ENCODE assay signal across 1 cellular context in genomic region chr3:42739401-42740158, GRCh38.
TF ChIP-seq lines count a peak whose summit lies in the region.

No MANE protein-coding gene starts in this region.

TF ChIP-seq in H1, 55 proteins besides CTCF, POLR2A, EP300 and RAD21:
- TF ChIP-seq BRCA1 (IDR thresholded peaks at IDR 0.05; ENCODE audit: low read depth, low read length) (no peak), CBX8 (IDR thresholded peaks at IDR 0.05; ENCODE audit: borderline replicate concordance, low read depth, low read length) (no peak), HDAC2 (IDR thresholded peaks at IDR 0.05; ENCODE audit: borderline replicate concordance in 1 of 2, low read depth in 2 of 2, low read length in 2 of 2) (no peak), MAFK (IDR thresholded peaks at IDR 0.05; ENCODE audit: low read depth, low read length) (no peak), SP1 (IDR thresholded peaks at IDR 0.05; ENCODE audit: low read depth, low read length) (no peak), ATF3 (IDR thresholded peaks at IDR 0.05; ENCODE audit: insufficient read depth, low read depth, low read length) (no peak), TBP (IDR thresholded peaks at IDR 0.05; ENCODE audit: low read depth, low read length) (no peak), GTF2F1 (IDR thresholded peaks at IDR 0.05; ENCODE audit: borderline replicate concordance, low read depth, low read length) (no peak), ZNF274 (IDR thresholded peaks at IDR 0.05; ENCODE audit: borderline replicate concordance, extremely low read depth, low read length) (no peak), CEBPB (IDR thresholded peaks at IDR 0.05; ENCODE audit: low read depth, low read length) (no peak), RXRA (IDR thresholded peaks at IDR 0.05; ENCODE audit: insufficient read depth, low read depth, low read length) (no peak), CBX5 (IDR thresholded peaks at IDR 0.05; ENCODE audit: low read depth, low read length) (no peak), CHD7 (IDR thresholded peaks at IDR 0.05; ENCODE audit: insufficient replicate concordance, low read length) (no peak), KDM5A (IDR thresholded peaks at IDR 0.05; ENCODE audit: low read length) (no peak), POU5F1 (IDR thresholded peaks at IDR 0.05; ENCODE audit: low read depth, low read length) (no peak), SUZ12 (IDR thresholded peaks at IDR 0.05; ENCODE audit: low read length) (no peak), FOSL1 (IDR thresholded peaks at IDR 0.05; ENCODE audit: insufficient read depth, low read depth, low read length) (no peak), RNF2 (IDR thresholded peaks at IDR 0.05; ENCODE audit: borderline replicate concordance, low read depth, low read length, missing control alignments, poor library complexity, severe bottlenecking) (no peak), CTBP2 (IDR thresholded peaks at IDR 0.05; ENCODE audit: borderline replicate concordance, insufficient read depth, insufficient read length, low read length) (no peak), EZH2 (IDR thresholded peaks at IDR 0.05; ENCODE audit: low read depth, low read length, severe bottlenecking) (no peak)
